Comparison of ENCODE assay signal across 18 cellular contexts in the genomic region with DNA sequence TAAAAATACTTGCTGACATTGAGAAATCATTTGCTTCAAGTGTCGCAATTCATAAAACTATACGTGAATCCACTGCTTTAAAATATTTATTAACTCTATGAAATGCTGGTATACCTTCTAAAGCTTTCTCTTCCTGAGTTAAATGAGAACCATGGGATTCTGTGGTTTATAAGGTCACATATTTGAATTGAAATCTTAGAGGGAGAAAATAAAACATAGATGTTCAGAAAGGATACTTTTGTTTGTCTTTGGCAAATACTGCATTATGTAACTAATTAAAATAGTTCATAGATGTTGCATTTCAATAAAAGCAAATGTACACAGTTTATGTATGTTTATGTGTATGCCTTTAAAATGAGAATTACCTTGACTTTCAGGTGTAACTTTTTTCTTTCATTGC.
DNase-seq lines count a peak whose midpoint lies in the region; TF ChIP-seq lines count a peak whose summit lies in the region.
"Had no signal": no experiment of that assay in that cellular context is flagged by ENCODE, and none has a peak within 500 bp of the region (broad histone marks: within the 10 kb centered on the region; RNA-seq: fewer than 3 reads in every experiment).

No MANE protein-coding gene starts in this region.

- 58% methylated on average over 2 of the region's 2 CpGs for WGBS in hepatocyte (ENCODE audit: low lambda C conversion rate, missing lambda C conversion rate)

- peak; percentile 84 for DNase-seq in LNCaP clone FGC (ENCODE audit: low read depth)
- DNase-seq in hepatocyte (ENCODE audit: low spot score): no peak
- DNase-seq in A172 (ENCODE audit: low spot score): no peak
- DNase-seq in GM20000 (ENCODE audit: low spot score): no peak
- DNase-seq in D341Med (ENCODE audit: low spot score): no peak
- DNase-seq: ACHN; AML-193; BE2C; CD4-positive, alpha-beta T cell; CD8-positive, alpha-beta memory T cell; DMS79 treated with DMSO at 0.1 percent for 48 hours; GF-D8; GM23248; HCEC 1CT had no signal

- no peaks in the 10 kb centered on the region for H3K9me2 ChIP-seq in hepatocyte (replicated peaks; ENCODE audit: insufficient read depth)

- H3K27ac ChIP-seq in 22Rv1 (peak overlapping the region; percentile 88), VCaP (peak overlapping the region; percentile 54), hepatocyte (peak overlapping the region; percentile 0)
- H3K27ac ChIP-seq: A549; BLaER1 treated with 17β-estradiol and CSF1 and Interleukin-3, amounts not matched to agents 10 nM and 100 nM; GM23248 had no signal

- no peaks in the 10 kb centered on the region for H3K27me3 ChIP-seq in hepatocyte
- H3K27me3 ChIP-seq: BE2C; BLaER1 treated with 17β-estradiol and CSF1 and Interleukin-3, amounts not matched to agents 10 nM and 100 nM had no signal

- H3K36me3 ChIP-seq in hepatocyte (replicated peaks; ENCODE audit: insufficient read depth, low read depth): no peaks in the 10 kb centered on the region
- H3K36me3 ChIP-seq: BE2C; BLaER1 treated with 17β-estradiol and CSF1 and Interleukin-3, amounts not matched to agents 10 nM and 100 nM had no signal

- H2AFZ ChIP-seq in hepatocyte: no peak overlapping the region
- H2AFZ ChIP-seq: GM23248 had no signal

- H4K20me1 ChIP-seq in hepatocyte (ENCODE audit: insufficient read depth, poor library complexity, severe bottlenecking): no peaks in the 10 kb centered on the region
- H4K20me1 ChIP-seq: BLaER1 treated with 17β-estradiol and CSF1 and Interleukin-3, amounts not matched to agents 10 nM and 100 nM had no signal

- H3K9me3 ChIP-seq in hepatocyte (ENCODE audit: low read depth): no peaks in the 10 kb centered on the region
- H3K9me3 ChIP-seq: A549; BE2C; BLaER1 treated with 17β-estradiol and CSF1 and Interleukin-3, amounts not matched to agents 10 nM and 100 nM had no signal

- TF ChIP-seq CTCF in 22Rv1 (IDR thresholded peaks at IDR 0.05) (no peak), LNCaP clone FGC (IDR thresholded peaks at IDR 0.05; ENCODE audit: control insufficient read depth, extremely low read depth, insufficient read depth) (no peak), VCaP (conservative IDR thresholded peaks at IDR 0.05) (no peak), hepatocyte (IDR thresholded peaks at IDR 0.05; ENCODE audit: poor library complexity) (no peak), GM20000 (IDR thresholded peaks at IDR 0.05; ENCODE audit: extremely low read depth, missing control alignments) (no peak)

- H3K79me2 ChIP-seq in hepatocyte: no peaks in the 10 kb centered on the region

- no peak overlapping the region for H3K4me2 ChIP-seq in hepatocyte
- H3K4me2 ChIP-seq: A549 had no signal

- peaks cover 4% of the 10 kb centered on the region for H3K4me1 ChIP-seq in hepatocyte (ENCODE audit: insufficient read depth)
- H3K4me1 ChIP-seq: A549, BE2C had no signal

- H3K4me3 ChIP-seq in LNCaP clone FGC (ENCODE audit: low read depth, low read length): no peak overlapping the region
- H3K4me3 ChIP-seq in hepatocyte: no peak overlapping the region
- H3K4me3 ChIP-seq: A549; BLaER1 treated with 17β-estradiol and CSF1 and Interleukin-3, amounts not matched to agents 10 nM and 100 nM; GM23248 had no signal

Comparison
In these comparisons a context has a peak if more than half of its experiments do, and no peak if none do; other contexts are left out.
1. H3K27ac ChIP-seq: peak in every context shown above with its lines; median percentile 88 in 22Rv1; 54 in VCaP; 0 in hepatocyte.